13 cellular contexts compared by ENCODE assay signal in genomic region chr9:126329476-126330275, GRCh38. TPM values are rescaled to one million over a fixed set of nuclear protein-coding genes. Genes with fewer than 3 reads are reported as not detected.
A peak's percentile ranks its signal among the peaks of the same experiment; 100 is the strongest.
DNase-seq lines count a peak whose midpoint lies in the region; ATAC-seq and TF ChIP-seq lines count a peak whose summit lies in the region.
"Had no signal": no experiment of that assay in that cellular context is flagged by ENCODE, and none has a peak within 500 bp of the region (broad histone marks: within the 10 kb centered on the region; RNA-seq: fewer than 3 reads in every experiment).

No MANE protein-coding gene starts in this region.

- peak in 3 of 4 donors; percentile 17 to 40 (median 33) for ATAC-seq in heart left ventricle
- no peak for ATAC-seq in HG02884 (IDR thresholded peaks at IDR 0.05; ENCODE audit: unreplicated experiment)
- ATAC-seq: gastroesophageal sphincter, Panc1 had no signal

- H3K9me3 ChIP-seq in heart left ventricle = peaks cover 0 to 6% (median 2%) of the 10 kb centered on the region in 12 donors
- peaks cover 0 to 3% of the 10 kb centered on the region in 2 donors for H3K9me3 ChIP-seq in right atrium auricular region

- no peak overlapping the region for H3K27ac Mint-ChIP-seq in neural crest cell (ENCODE audit: unreplicated experiment)
- H3K27ac Mint-ChIP-seq: neural progenitor cell had no signal

- H3K4me1 ChIP-seq in heart left ventricle (peaks cover 2 to 66% (median 37%) of the 10 kb centered on the region in 12 donors), right atrium auricular region (peaks cover 0 to 43% of the 10 kb centered on the region in 2 donors)

- peak overlapping the region; percentile 78 for H3K4me3 Mint-ChIP-seq in neural crest cell
- H3K4me3 Mint-ChIP-seq: neural progenitor cell had no signal

- peak in 1 of 5 donors; percentile 42 for DNase-seq in heart left ventricle
- no peak for DNase-seq in right atrium auricular region (ENCODE audit: low spot score)
- DNase-seq in astrocyte of the hippocampus (ENCODE audit: low read depth, low spot score) = peak; percentile 38
- no peak for DNase-seq in neural crest cell (ENCODE audit: low read depth, low spot score)
- DNase-seq in ureter (ENCODE audit: low spot score) = peak; percentile 53
- DNase-seq in NCI-H748 (lab: John Stamatoyannopoulos, UW; ENCODE audit: unreplicated experiment) = no peak
- no peak for DNase-seq in HT-29 (ENCODE audit: low spot score)
- DNase-seq: effector memory CD4-positive, alpha-beta T cell; T-helper 9 cell had no signal

- H3K27me3 Mint-ChIP-seq in neural crest cell (ENCODE audit: low read depth) = no peaks in the 10 kb centered on the region

- H3K27ac ChIP-seq in heart left ventricle = peak overlapping the region in 1 of 12 donors; percentile 35
- H3K27ac ChIP-seq in right atrium auricular region = no peak overlapping the region
- H3K27ac ChIP-seq: gastroesophageal sphincter, neural progenitor cell had no signal

- H3K27me3 ChIP-seq in heart left ventricle = no peaks in the 10 kb centered on the region
- H3K27me3 ChIP-seq in right atrium auricular region = no peaks in the 10 kb centered on the region
- H3K27me3 ChIP-seq: gastroesophageal sphincter, neural progenitor cell had no signal

- TF ChIP-seq POLR2A in heart left ventricle (IDR thresholded peaks at IDR 0.05) = no peak

- peaks cover 11% of the 10 kb centered on the region for H3K36me3 Mint-ChIP-seq in neural crest cell (ENCODE audit: low read depth)

- H3K36me3 ChIP-seq in heart left ventricle (no peaks in the 10 kb centered on the region), right atrium auricular region (no peaks in the 10 kb centered on the region)
- H3K36me3 ChIP-seq: gastroesophageal sphincter had no signal

- H3K4me3 ChIP-seq in heart left ventricle (no peak overlapping the region), right atrium auricular region (no peak overlapping the region)
- H3K4me3 ChIP-seq: gastroesophageal sphincter, neural progenitor cell had no signal

- intact Hi-C loops in heart left ventricle (cut with DNase I) = loop anchor here in 2 of 10 donors (5.0 kb wide), 1 partner anchor 63 kb away; no protein-coding TSS in a partner anchor

- no peaks in the 10 kb centered on the region for H3K9me3 Mint-ChIP-seq in neural crest cell

- peaks cover 71% of the 10 kb centered on the region for H3K4me1 Mint-ChIP-seq in neural crest cell

- whole genome bisulfite sequencing in heart left ventricle, 4 donors = 64 to 69% (median 67%) methylated on average over 5 to 10 of the region's 10 CpGs

- TF ChIP-seq CTCF in heart left ventricle (IDR thresholded peaks at IDR 0.05) (no peak), right atrium auricular region (IDR thresholded peaks at IDR 0.05) (no peak), neural crest cell (conservative IDR thresholded peaks at IDR 0.05) (no peak)

RNA-seq across cellular contexts. Expression of gene MVB12B, which starts 3.0 kb away (rescaled TPM):
- total RNA-seq in heart left ventricle (10 to 100 TPM in 7 of 9 donors, 1 to 10 TPM in 2; 8.2 to 16.2 (median 11.6) TPM), right atrium auricular region (1 to 10 TPM; 5.9 to 8.7 TPM), neural crest cell (65.5 and 68.1 TPM in 2 replicates), ureter (37.5 TPM)
- polyA plus RNA-seq in heart left ventricle = 1 to 10 TPM; 4.9 to 5.1 TPM
- 0.10 TPM in 1 of 2 replicates, not detected in the other for total RNA-seq in HT-29 (2014; rRNA removed; shearing (Covaris generic))

Comparison
In these comparisons a context has a peak if more than half of its experiments do, and no peak if none do; other contexts are left out.
1. DNase-seq: peak in astrocyte of the hippocampus (single experiment) and ureter (single experiment); none in right atrium auricular region (single experiment), neural crest cell (single experiment), NCI-H748 (single experiment) and HT-29 (single experiment).